Comparison of ENCODE assay signal across 14 cellular contexts in the genomic region with DNA sequence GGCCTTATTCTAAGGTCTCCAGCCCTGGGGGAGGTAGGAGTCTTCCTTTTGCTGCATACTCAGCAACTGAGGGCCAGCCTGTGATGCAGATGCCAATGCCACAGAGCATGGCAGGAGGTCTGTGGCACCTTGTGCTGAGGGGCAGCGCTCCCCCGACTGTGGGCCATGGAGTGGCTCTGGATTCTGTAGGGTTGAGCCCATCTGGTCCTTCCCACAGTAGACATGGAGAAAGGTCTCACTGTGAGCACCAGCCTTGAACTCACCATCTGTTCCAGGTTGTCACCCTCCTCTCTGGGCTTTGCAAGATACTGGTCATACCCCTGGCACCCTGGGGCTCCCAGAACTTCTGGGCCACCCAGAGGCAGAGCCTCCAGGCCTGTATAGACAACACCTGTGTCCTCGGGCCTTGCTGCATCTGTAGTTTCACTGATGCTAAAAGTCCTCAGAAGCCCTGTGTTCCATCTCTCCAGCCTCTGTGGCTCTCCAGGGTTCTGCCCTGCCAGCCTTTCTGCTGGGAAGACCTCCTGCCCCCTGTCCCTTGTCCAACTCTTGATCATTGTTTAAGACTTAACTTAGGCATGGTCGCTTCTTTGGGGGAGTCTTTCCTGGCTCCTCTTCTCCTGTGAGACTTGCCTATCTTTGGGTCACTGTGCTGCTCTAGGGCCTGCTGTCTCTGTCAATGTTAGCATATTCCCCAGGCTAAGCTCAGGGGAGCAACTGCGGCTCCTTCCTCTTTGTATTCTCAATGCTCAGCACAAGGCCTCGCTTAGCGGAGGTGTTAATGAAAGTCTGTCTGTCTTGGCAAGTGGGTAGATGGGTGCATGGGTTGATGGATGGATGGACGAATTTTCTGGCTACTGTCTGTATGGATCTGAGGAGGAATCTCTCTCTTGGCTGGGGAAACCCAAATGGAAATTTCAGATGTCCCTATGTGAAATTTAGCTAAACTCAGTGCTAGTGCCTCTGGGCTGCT.
DNase-seq lines count a peak whose midpoint lies in the region; ATAC-seq and TF ChIP-seq lines count a peak whose summit lies in the region.
"Had no signal": no experiment of that assay in that cellular context is flagged by ENCODE, and none has a peak within 500 bp of the region (broad histone marks: within the 10 kb centered on the region; RNA-seq: fewer than 3 reads in every experiment).

No MANE protein-coding gene starts in this region.

- TF ChIP-seq EP300 in transverse colon (IDR thresholded peaks at IDR 0.05; ENCODE audit: low read depth) = no peak

- H3K36me3 ChIP-seq in endodermal cell (ENCODE audit: control insufficient read depth, insufficient read depth, low read length) (no peaks in the 10 kb centered on the region), muscle layer of colon (ENCODE audit: insufficient read depth, low read length) (peaks cover 16% of the 10 kb centered on the region), transverse colon (no peaks in the 10 kb centered on the region)
- H3K36me3 ChIP-seq: SJCRH30 had no signal

- no peak for ATAC-seq in HG02798 (IDR thresholded peaks at IDR 0.05; ENCODE audit: poor library complexity, unreplicated experiment)
- ATAC-seq: effector memory CD8-positive, alpha-beta T cell had no signal

- peak; percentile 40 for DNase-seq in activated CD8-positive, alpha-beta memory T cell treated with anti-CD3 and anti-CD28 coated beads for 24 hours
- DNase-seq in endodermal cell (peak; percentile 38), transverse colon (no peak), activated gamma-delta T cell (lab: John Stamatoyannopoulos, UW) (no peak), NCI-H1092 treated with DMSO at 0.1 percent for 48 hours (lab: John Stamatoyannopoulos, UW) (no peak)
- DNase-seq: activated B cell treated with CpG ODN at 0.5 μM for 24 hours; effector memory CD8-positive, alpha-beta T cell; NCI-H1436; NCI-H748 treated with DMSO at 0.1 percent for 48 hours had no signal

- H3K27ac Mint-ChIP-seq in endodermal cell = no peak overlapping the region
- H3K27ac Mint-ChIP-seq: activated B cell treated with CpG ODN at 0.5 μM for 24 hours; activated naive CD4-positive, alpha-beta T cell treated with anti-CD3 and anti-CD28 coated beads, Interleukin-2, amount 50 U/mL, for 24 hours; effector memory CD8-positive, alpha-beta T cell had no signal

- in situ Hi-C loops in transverse colon (cut with MboI; ENCODE audit: low pct_ligation_motif_present in 1 of 4, low pct_unique_long_range_greater_than_20kb in 1 of 4, low sequenced_read_pairs in 3 of 4) = no loop called here

- H3K4me3 Mint-ChIP-seq in endodermal cell = no peak overlapping the region
- H3K4me3 Mint-ChIP-seq: activated B cell treated with CpG ODN at 0.5 μM for 24 hours; activated naive CD4-positive, alpha-beta T cell treated with anti-CD3 and anti-CD28 coated beads, Interleukin-2, amount 50 U/mL, for 24 hours; effector memory CD8-positive, alpha-beta T cell had no signal

- TF ChIP-seq CTCF in endodermal cell (conservative IDR thresholded peaks at IDR 0.05) (no peak), transverse colon (IDR thresholded peaks at IDR 0.05) (no peak)

- intact Hi-C loops in transverse colon (cut with DNase I; ENCODE audit: low total_unique reads) = loop anchor here (5.0 kb wide), 1 partner anchor 528 kb away; no protein-coding TSS in a partner anchor

- H3K4me3 ChIP-seq in endodermal cell (ENCODE audit: low read length) (no peak overlapping the region), muscle layer of colon (ENCODE audit: low read depth in 1 of 2, low read length in 2 of 2) (no peak overlapping the region), transverse colon (no peak overlapping the region)
- H3K4me3 ChIP-seq: SJCRH30, smooth muscle cell had no signal

- H3K36me3 Mint-ChIP-seq in endodermal cell (ENCODE audit: low read depth) = no peaks in the 10 kb centered on the region
- H3K36me3 Mint-ChIP-seq: activated naive CD4-positive, alpha-beta T cell treated with anti-CD3 and anti-CD28 coated beads, Interleukin-2, amount 50 U/mL, for 24 hours had no signal

- H3K9me3 Mint-ChIP-seq in endodermal cell = no peaks in the 10 kb centered on the region
- H3K9me3 Mint-ChIP-seq: activated B cell treated with CpG ODN at 0.5 μM for 24 hours; activated naive CD4-positive, alpha-beta T cell treated with anti-CD3 and anti-CD28 coated beads, Interleukin-2, amount 50 U/mL, for 24 hours; effector memory CD8-positive, alpha-beta T cell had no signal

- H3K27ac ChIP-seq in endodermal cell (ENCODE audit: low read depth, low read length) (no peak overlapping the region), muscle layer of colon (ENCODE audit: low read depth, low read length) (no peak overlapping the region), transverse colon (peak overlapping the region; percentile 36 to 56 (median 51))
- H3K27ac ChIP-seq: SJCRH30 had no signal

- 91 to 96% methylated on average over 4 to 8 of the region's 8 CpGs for WGBS in endodermal cell (ENCODE audit: insufficient coverage in 1 of 2, insufficient read length in 1 of 2), 2 experiments
- WGBS in transverse colon (ENCODE audit: low coverage in 1 of 2), 2 donors = 90 to 100% methylated on average over 3 to 8 of the region's 8 CpGs

- no peaks in the 10 kb centered on the region for H3K27me3 Mint-ChIP-seq in endodermal cell (ENCODE audit: insufficient read depth)

- no peak for TF ChIP-seq POLR2A in transverse colon (IDR thresholded peaks at IDR 0.05)

- no peaks in the 10 kb centered on the region for H3K4me1 ChIP-seq in endodermal cell (ENCODE audit: control insufficient read depth, insufficient read depth, low read length)
- peaks cover 21% of the 10 kb centered on the region for H3K4me1 ChIP-seq in muscle layer of colon (ENCODE audit: insufficient read depth, low read length)
- peaks cover 0 to 13% (median 9%) of the 10 kb centered on the region in 4 donors for H3K4me1 ChIP-seq in transverse colon
- H3K4me1 ChIP-seq: SJCRH30 had no signal

- H3K9me3 ChIP-seq in endodermal cell (ENCODE audit: control insufficient read depth, low read length) (no peaks in the 10 kb centered on the region), muscle layer of colon (ENCODE audit: low read length) (no peaks in the 10 kb centered on the region), transverse colon (no peaks in the 10 kb centered on the region)
- H3K9me3 ChIP-seq: SJCRH30 had no signal

- H3K27me3 ChIP-seq in endodermal cell (ENCODE audit: control insufficient read depth, insufficient read depth, low read length, poor library complexity, severe bottlenecking) = no peaks in the 10 kb centered on the region
- H3K27me3 ChIP-seq in muscle layer of colon (ENCODE audit: control insufficient read depth in 1 of 2, insufficient read depth in 2 of 2, low read length in 2 of 2) = no peaks in the 10 kb centered on the region
- no peaks in the 10 kb centered on the region for H3K27me3 ChIP-seq in transverse colon
- H3K27me3 ChIP-seq: SJCRH30 had no signal

- peaks cover 4% of the 10 kb centered on the region for H3K4me1 Mint-ChIP-seq in endodermal cell
- H3K4me1 Mint-ChIP-seq: activated B cell treated with CpG ODN at 0.5 μM for 24 hours; activated naive CD4-positive, alpha-beta T cell treated with anti-CD3 and anti-CD28 coated beads, Interleukin-2, amount 50 U/mL, for 24 hours had no signal

- no peak overlapping the region for H3K9ac ChIP-seq in endodermal cell (ENCODE audit: extremely low read depth, low read length, poor library complexity, severe bottlenecking)
- H3K9ac ChIP-seq in muscle layer of colon (ENCODE audit: low read length) = peak overlapping the region; percentile 1

Comparison
In these comparisons a context has a peak if more than half of its experiments do, and no peak if none do; other contexts are left out.
1. DNase-seq: peak in activated CD8-positive, alpha-beta memory T cell treated with anti-CD3 and anti-CD28 coated beads for 24 hours (single experiment) and endodermal cell (single experiment); none in transverse colon (single experiment), activated gamma-delta T cell (single experiment) and NCI-H1092 treated with DMSO at 0.1 percent for 48 hours (single experiment).
2. H3K27ac ChIP-seq: peak in transverse colon (4 of 4); none in endodermal cell (single experiment) and muscle layer of colon (single experiment).